In the genomic region with DNA sequence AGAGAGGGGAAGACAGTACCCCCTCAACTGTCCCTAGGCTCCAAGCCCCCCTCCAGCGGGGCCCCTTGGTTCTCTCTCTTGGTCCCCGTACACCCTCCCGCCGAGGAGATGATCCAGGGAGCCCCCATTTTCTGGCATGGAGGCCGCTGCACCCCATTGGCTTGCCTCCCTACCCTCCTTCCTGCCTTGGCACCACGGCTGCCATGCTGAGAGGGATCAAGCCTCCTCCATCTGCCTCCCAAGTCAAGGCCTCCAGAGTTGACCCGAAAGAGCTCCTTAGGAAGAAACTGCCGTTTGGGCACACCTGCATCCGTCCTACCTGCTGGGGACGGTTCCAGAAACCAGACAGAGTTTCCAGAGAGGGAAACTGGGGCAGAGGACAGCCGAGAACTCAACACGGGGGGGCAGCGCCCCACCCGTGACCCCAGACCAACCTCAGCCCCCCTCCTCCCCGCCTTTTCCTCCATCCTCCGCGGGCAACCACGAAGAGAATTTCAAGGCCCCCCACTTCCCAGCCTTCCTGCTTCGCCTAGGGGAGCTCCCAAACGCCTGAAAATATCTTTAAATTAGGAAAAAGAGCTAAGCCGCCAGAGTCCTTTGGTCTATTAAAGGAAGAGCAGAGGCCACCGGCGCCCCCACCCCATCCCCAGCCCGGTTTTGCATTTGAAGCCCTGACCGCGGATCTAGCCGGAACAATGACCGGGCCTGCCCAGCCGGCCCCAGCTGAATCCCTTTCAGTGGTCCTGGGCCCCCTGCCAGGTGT, we compare ENCODE assay signal across 8 cellular contexts. TPM values are rescaled to one million over a fixed set of nuclear protein-coding genes. Genes with fewer than 3 reads are reported as not detected.
DNase-seq lines count a peak whose midpoint lies in the region; ATAC-seq, FAIRE-seq and TF ChIP-seq lines count a peak whose summit lies in the region.
"Not testable (repeated sequence)": the region's sequence is repeated elsewhere in the genome, so short reads cannot be mapped to it uniquely, and the experiment has no call there.

No MANE protein-coding gene starts in this region.

- H3K79me2 ChIP-seq in GM12878 (ENCODE audit: control insufficient read depth, insufficient read depth, low read length), result not testable (repeated sequence)

- H3K27ac Mint-ChIP-seq in activated B cell treated with CpG ODN at 0.5 μM for 24 hours, result not testable (repeated sequence)
- peak overlapping the region in 3 of 10 donors; percentile 46 to 64 (median 63) for H3K27ac Mint-ChIP-seq in naive thymus-derived CD8-positive, alpha-beta T cell
- H3K27ac Mint-ChIP-seq in stimulated activated naive B cell treated with anti-CD40 and anti-IgM and Interleukin-4, amounts not matched to agents 10 μg/mL and 1 μg/mL and 100 μg/mL, for 72 hours, result peak overlapping the region; percentile 88

- POLR2A ChIA-PET in activated B cell treated with CpG ODN at 0.5 μM for 24 hours (lab: Charles Lee); GM12878 (lab: Charles Lee); naive thymus-derived CD8-positive, alpha-beta T cell (lab: Charles Lee): not testable (repeated sequence)

- not testable (repeated sequence) for BruUV-seq in GM12878 (replicated peaks; lab: Mats Ljungman, UMichigan)

- H3K9ac ChIP-seq in BLaER1 treated with 17β-estradiol and CSF1 and Interleukin-3, amounts not matched to agents 10 nM and 100 nM, result peak overlapping the region in 1 of 11 experiments; percentile 26; a peak in 1 of 22 replicates
- not testable (repeated sequence) for H3K9ac ChIP-seq in HUES48 (ENCODE audit: low read depth, low read length); GM12878 (ENCODE audit: control insufficient read depth, insufficient read depth, low read length)

- 32% methylated on average over 9 of the region's 29 CpGs for WGBS in GM12878 (ENCODE audit: insufficient coverage, insufficient replicate concordance, low lambda C conversion rate, missing lambda C conversion rate)
- 24% methylated on average over 5 of the region's 29 CpGs; no CpG with 5 or more reads in 1 of the 2 donors for WGBS in gastroesophageal sphincter (ENCODE audit: low coverage in 1 of 2), 2 donors

- H3K4me2 ChIP-seq in BLaER1 treated with 17β-estradiol and CSF1 and Interleukin-3, amounts not matched to agents 10 nM and 100 nM, result peak overlapping the region in 8 of 11 experiments; percentile 5 to 42 (median 25); a peak in 8 of 22 replicates
- H3K4me2 ChIP-seq in GM12878 (ENCODE audit: control insufficient read depth, insufficient read depth), result not testable (repeated sequence)

- not testable (repeated sequence) for H3K9me3 Mint-ChIP-seq in activated B cell treated with CpG ODN at 0.5 μM for 24 hours; naive thymus-derived CD8-positive, alpha-beta T cell; stimulated activated naive B cell treated with anti-CD40 and anti-IgM and Interleukin-4, amounts not matched to agents 10 μg/mL and 1 μg/mL and 100 μg/mL, for 72 hours

- H4K20me1 ChIP-seq in BLaER1 treated with 17β-estradiol and CSF1 and Interleukin-3, amounts not matched to agents 10 nM and 100 nM; GM12878 (ENCODE audit: control insufficient read depth, insufficient read depth): not testable (repeated sequence)

- H3K4me3 Mint-ChIP-seq in activated B cell treated with CpG ODN at 0.5 μM for 24 hours, result peak overlapping the region; percentile 55
- H3K4me3 Mint-ChIP-seq in naive thymus-derived CD8-positive, alpha-beta T cell, result peak overlapping the region in 6 of 10 donors; percentile 22 to 67 (median 46)
- H3K4me3 Mint-ChIP-seq in stimulated activated naive B cell treated with anti-CD40 and anti-IgM and Interleukin-4, amounts not matched to agents 10 μg/mL and 1 μg/mL and 100 μg/mL, for 72 hours, result peak overlapping the region; percentile 67 to 69

- H3K4me3 ChIP-seq in BLaER1 treated with 17β-estradiol and CSF1 and Interleukin-3, amounts not matched to agents 10 nM and 100 nM; HUES48 (ENCODE audit: low read depth, low read length); GM12878; gastroesophageal sphincter: not testable (repeated sequence)

- H3K27me3 Mint-ChIP-seq in activated B cell treated with CpG ODN at 0.5 μM for 24 hours; naive thymus-derived CD8-positive, alpha-beta T cell; stimulated activated naive B cell treated with anti-CD40 and anti-IgM and Interleukin-4, amounts not matched to agents 10 μg/mL and 1 μg/mL and 100 μg/mL, for 72 hours: not testable (repeated sequence)

- intact Hi-C loops in activated B cell treated with CpG ODN at 0.5 μM for 24 hours (cut with micrococcal nuclease); GM12878 (cut with micrococcal nuclease; ENCODE audit: unreplicated experiment); left colon (cut with DNase I, micrococcal nuclease): not testable (repeated sequence)

- not testable (repeated sequence) for TF ChIP-seq RAD21 in GM12878 (IDR thresholded peaks at IDR 0.05; ENCODE audit: insufficient read depth, low read depth, low read length)

- SMC1A ChIA-PET in GM12878 (lab: Charles Lee; ENCODE audit: uncharacterized antibody, unreplicated experiment), result not testable (repeated sequence)

- TF ChIP-seq CTCF in activated B cell treated with CpG ODN at 0.5 μM for 24 hours (IDR thresholded peaks at IDR 0.05); GM12878 (IDR thresholded peaks at IDR 0.05 in 2 of 3, conservative IDR thresholded peaks at IDR 0.05 in 1 of 3; ENCODE audit: control insufficient read depth in 2 of 3, extremely low read depth in 1 of 3, insufficient read depth in 1 of 3, low read depth in 3 of 3, low read length in 3 of 3); gastroesophageal sphincter (IDR thresholded peaks at IDR 0.05): not testable (repeated sequence)

- not testable (repeated sequence) for H3K36me3 ChIP-seq in BLaER1 treated with 17β-estradiol and CSF1 and Interleukin-3, amounts not matched to agents 10 nM and 100 nM; HUES48 (ENCODE audit: control insufficient read depth, insufficient read depth, low read length); GM12878 (ENCODE audit: control insufficient read depth in 2 of 2, insufficient read depth in 2 of 2, low read length in 1 of 2); gastroesophageal sphincter

- H3K36me3 Mint-ChIP-seq in activated B cell treated with CpG ODN at 0.5 μM for 24 hours (ENCODE audit: low read depth); naive thymus-derived CD8-positive, alpha-beta T cell; stimulated activated naive B cell treated with anti-CD40 and anti-IgM and Interleukin-4, amounts not matched to agents 10 μg/mL and 1 μg/mL and 100 μg/mL, for 72 hours: not testable (repeated sequence)

- CTCF ChIA-PET in activated B cell treated with CpG ODN at 0.5 μM for 24 hours (lab: Charles Lee); GM12878 (lab: Yijun Ruan, JAX): not testable (repeated sequence)

- not testable (repeated sequence) for FAIRE-seq in GM12878 (lab: Jason Lieb, UNC)

- not testable (repeated sequence) for TF ChIP-seq EP300 in GM12878 (IDR thresholded peaks at IDR 0.05; ENCODE audit: borderline replicate concordance in 1 of 2, control insufficient read depth in 1 of 2, low read depth in 2 of 2, low read length in 2 of 2); gastroesophageal sphincter (IDR thresholded peaks at IDR 0.05)

- not testable (repeated sequence) for DNase-seq in activated B cell treated with CpG ODN at 0.5 μM for 24 hours; GM12878 (ENCODE audit: low read depth, low spot score); left colon; naive thymus-derived CD8-positive, alpha-beta T cell; stimulated activated naive B cell treated with anti-CD40 and anti-IgM and Interleukin-4, amounts not matched to agents 10 μg/mL and 1 μg/mL and 100 μg/mL, for 72 hours

- in situ Hi-C loops in GM12878 (cut with MboI), result not testable (repeated sequence)

- not testable (repeated sequence) for H3K9me3 ChIP-seq in BLaER1 treated with 17β-estradiol and CSF1 and Interleukin-3, amounts not matched to agents 10 nM and 100 nM (replicated peaks in 1 of 11); HUES48 (ENCODE audit: control insufficient read depth, insufficient read depth, low read length); GM12878 (replicated peaks; ENCODE audit: control insufficient read depth, insufficient read depth, low read length); gastroesophageal sphincter

- H3K27me3 ChIP-seq in BLaER1 treated with 17β-estradiol and CSF1 and Interleukin-3, amounts not matched to agents 10 nM and 100 nM; HUES48 (ENCODE audit: control insufficient read depth, insufficient read depth, low read length); GM12878 (replicated peaks in 1 of 2; ENCODE audit: control insufficient read depth in 2 of 2, insufficient read depth in 2 of 2, low read length in 1 of 2); gastroesophageal sphincter: not testable (repeated sequence)

- TF ChIP-seq POLR2A in GM12878 (IDR thresholded peaks at IDR 0.05; ENCODE audit: low read depth, low read length); gastroesophageal sphincter (IDR thresholded peaks at IDR 0.05): not testable (repeated sequence)

- H3K27ac ChIP-seq in BLaER1 treated with 17β-estradiol and CSF1 and Interleukin-3, amounts not matched to agents 10 nM and 100 nM, result peak overlapping the region in 3 of 11 experiments; percentile 16 to 28 (median 16); a peak in 1 of 22 replicates
- peak overlapping the region; percentile 84 for H3K27ac ChIP-seq in HUES48 (ENCODE audit: low read depth, low read length)
- H3K27ac ChIP-seq in GM12878 (ENCODE audit: control insufficient read depth, insufficient read depth); gastroesophageal sphincter: not testable (repeated sequence)

- H2AFZ ChIP-seq in GM12878 (ENCODE audit: control insufficient read depth, low read depth, low read length), result not testable (repeated sequence)

- ATAC-seq in activated B cell treated with CpG ODN at 0.5 μM for 24 hours (ENCODE audit: low read depth) (peak; percentile 22), GM12878 (peak; percentile 48), gastroesophageal sphincter (peak; percentile 19), left colon (peak; percentile 6)
- ATAC-seq in naive thymus-derived CD8-positive, alpha-beta T cell, result peak in 1 of 2 donors; percentile 8
- peak; percentile 38 to 44 for ATAC-seq in stimulated activated naive B cell treated with anti-CD40 and anti-IgM and Interleukin-4, amounts not matched to agents 10 μg/mL and 1 μg/mL and 100 μg/mL, for 72 hours (replicated peaks)

- RAD21 ChIA-PET in GM12878 (lab: Charles Lee; ENCODE audit: unreplicated experiment), result not testable (repeated sequence)

- not testable (repeated sequence) for H3K4me1 Mint-ChIP-seq in activated B cell treated with CpG ODN at 0.5 μM for 24 hours; stimulated activated naive B cell treated with anti-CD40 and anti-IgM and Interleukin-4, amounts not matched to agents 10 μg/mL and 1 μg/mL and 100 μg/mL, for 72 hours
- H3K4me1 Mint-ChIP-seq in naive thymus-derived CD8-positive, alpha-beta T cell, result peaks cover 1 to 14% (median 7%) of the 10 kb centered on the region in 4 donors

- peaks cover 4 to 23% (median 20%) of the 10 kb centered on the region in 10 experiments; a peak in 18 of 20 replicates for H3K4me1 ChIP-seq in BLaER1 treated with 17β-estradiol and CSF1 and Interleukin-3, amounts not matched to agents 10 nM and 100 nM
- not testable (repeated sequence) for H3K4me1 ChIP-seq in HUES48 (ENCODE audit: control insufficient read depth, insufficient read depth, low read length); GM12878 (ENCODE audit: control insufficient read depth, insufficient read depth, low read length); gastroesophageal sphincter

RNA-seq across cellular contexts. Expression of gene RHOT1, which starts 57.5 kb away (rescaled TPM):
- total RNA-seq in activated B cell treated with CpG ODN at 0.5 μM for 24 hours, result 14.8 and 16.2 TPM in 2 replicates
- total RNA-seq in GM12878 (2013; cell fraction: nucleolus; rRNA removed), result 87.0 and 88.0 TPM in 2 replicates
- total RNA-seq in GM12878 (2014; rRNA removed), result 20.5 and 29.8 TPM in 2 replicates
- total RNA-seq in GM12878 (2014; rRNA removed; fragmentation: Illumina TruSeq; extraction: Trizol), result 26.5 and 30.8 TPM in 2 replicates
- total RNA-seq in GM12878 (2021), result 16.5 and 16.8 TPM in 2 replicates
- polyA plus RNA-seq in GM12878 (2011; ENCODE audit: low read depth), result 9.1 TPM
- 68.2 and 111 TPM in 2 replicates for polyA plus RNA-seq in GM12878 (2011; rRNA removed)
- 25.1 and 35.3 TPM in 2 replicates for polyA plus RNA-seq in GM12878 (2011; cell fraction: cytosol; rRNA removed)
- polyA plus RNA-seq in GM12878 (2011; cell fraction: nucleus; rRNA removed), result 30.3 and 31.3 TPM in 2 replicates
- polyA plus RNA-seq in GM12878 (2012), result 10.0 and 18.1 TPM in 2 replicates
- 25.0 and 29.3 TPM in 2 replicates for polyA plus RNA-seq in GM12878 (2014; fragmentation: Illumina TruSeq; extraction: Trizol)
- 10 to 100 TPM; 13.3 to 14.1 TPM for polyA plus RNA-seq in GM12878 (2014; fragmentation: Nextera tagmentation; extraction: Ambion mirVana)
- polyA plus RNA-seq in GM12878 (2014; rRNA removed), result 13.8 and 17.7 TPM in 2 replicates
- 10 to 100 TPM; 25.7 to 27.1 TPM for polyA plus RNA-seq in GM12878 (2016; fragmentation: Nextera tagmentation; extraction: Ambion mirVana)
- polyA minus RNA-seq in GM12878 (2011; rRNA and poly(A)+ RNA removed), result 31.3 and 48.3 TPM in 2 replicates
- polyA minus RNA-seq in GM12878 (2011; cell fraction: cytosol; rRNA and poly(A)+ RNA removed), result 16.3 and 23.5 TPM in 2 replicates
- polyA minus RNA-seq in GM12878 (2011; cell fraction: nucleus; rRNA and poly(A)+ RNA removed), result 25.8 and 33.3 TPM in 2 replicates
- total RNA-seq in gastroesophageal sphincter, result 10 to 100 TPM; 34.4 to 58.3 (median 46.0) TPM
- total RNA-seq in left colon, result 10 to 100 TPM; 23.0 to 23.1 TPM
- total RNA-seq in naive thymus-derived CD8-positive, alpha-beta T cell, result 10 to 100 TPM; 32.2 to 35.6 TPM
- 10 to 100 TPM; 17.8 to 26.7 (median 24.7) TPM for polyA plus RNA-seq in naive thymus-derived CD8-positive, alpha-beta T cell
